Comparison of ENCODE assay signal across 1 cellular context in genomic region chr4:109614015-109614414, GRCh38.
TF ChIP-seq lines count a peak whose summit lies in the region.

No MANE protein-coding gene starts in this region.

TF ChIP-seq in liver, 16 proteins besides CTCF, POLR2A, EP300 and RAD21 (continued from another document):
- peak; percentile 42 for TF ChIP-seq ATF3 (IDR thresholded peaks at IDR 0.05)
- TF ChIP-seq NR2F2 (IDR thresholded peaks at IDR 0.05) = no peak
- TF ChIP-seq ZBTB33 (IDR thresholded peaks at IDR 0.05) = no peak
- TF ChIP-seq FOXA1 (IDR thresholded peaks at IDR 0.05) = no peak
- TF ChIP-seq HNF4A (conservative IDR thresholded peaks at IDR 0.05) = peak; percentile 98 to 99
- no peak for TF ChIP-seq FOXA2 (IDR thresholded peaks at IDR 0.05)
- TF ChIP-seq EGR1 (IDR thresholded peaks at IDR 0.05; ENCODE audit: low read depth in 2 of 2) = no peak
- TF ChIP-seq RXRA (IDR thresholded peaks at IDR 0.05) = peak; percentile 28 to 39
